33 cellular contexts compared by ENCODE assay signal in the genomic region with DNA sequence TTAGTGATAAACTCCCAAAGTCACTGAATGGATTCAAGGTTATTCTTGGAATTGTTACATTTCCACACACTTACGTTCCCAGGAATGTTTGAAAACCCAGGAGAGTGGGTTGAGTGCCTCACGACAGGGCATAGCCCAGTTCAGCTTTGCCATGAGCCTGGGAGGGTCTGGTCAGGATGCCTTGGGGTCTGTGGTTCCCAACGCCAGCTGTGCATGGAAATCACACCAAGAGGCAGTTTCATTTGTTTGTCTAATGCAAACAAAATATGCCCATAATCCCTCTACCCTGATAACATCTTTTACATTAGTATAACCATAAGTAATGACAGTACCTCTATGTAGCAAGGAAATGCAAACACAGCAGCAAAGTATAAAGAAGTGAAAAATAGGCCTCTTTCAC. TPM values are rescaled to one million over a fixed set of nuclear protein-coding genes. Genes with fewer than 3 reads are reported as not detected.
"Had no signal": no experiment of that assay in that cellular context is flagged by ENCODE, and none has a peak within 500 bp of the region (broad histone marks: within the 10 kb centered on the region; RNA-seq: fewer than 3 reads in every experiment).

No MANE protein-coding gene starts in this region.

- H3K9me3 ChIP-seq: esophagus muscularis mucosa, gastroesophageal sphincter, heart right ventricle had no signal

- H3K4me1 ChIP-seq: esophagus muscularis mucosa, gastroesophageal sphincter, heart right ventricle had no signal

- DNase-seq: activated CD4-positive, alpha-beta memory T cell treated with anti-CD3 and anti-CD28 coated beads, Interleukin-2, amount 10 ng/mL, durations not matched to agents 7 days and 5 days; activated CD4-positive, alpha-beta T cell treated with anti-CD3 and anti-CD28 coated beads for 36 hours; activated CD4-positive, alpha-beta T cell treated with anti-CD3 and anti-CD28 coated beads, Interleukin-2, amount 10 ng/mL, durations not matched to agents 24 days and 14 days; activated CD4-positive, alpha-beta T cell treated with anti-CD3 and anti-CD28 coated beads, Interleukin-2, amount 50 U/mL, for 4 hours; activated CD4-positive, CD25-positive, alpha-beta regulatory T cell; activated CD4-positive, CD25-positive, alpha-beta regulatory T cell treated with anti-CD3 and anti-CD28 coated beads, Interleukin-2, amount 50 U/mL, for 72 hours; activated CD8-positive, alpha-beta memory T cell treated with anti-CD3 and anti-CD28 coated beads, Interleukin-2, amount 50 U/mL, for 48 hours; activated gamma-delta T cell; activated naive CD4-positive, alpha-beta T cell; activated naive CD4-positive, alpha-beta T cell treated with anti-CD3 and anti-CD28 coated beads, Interleukin-2, amount 10 ng/mL, durations not matched to agents 7 days and 5 days; activated naive CD8-positive, alpha-beta T cell treated with anti-CD3 and anti-CD28 coated beads, Interleukin-2, amount 10 ng/mL, durations not matched to agents 7 days and 5 days; activated T-cell treated with anti-CD3 and anti-CD28 coated beads for 4 hours; activated T-cell treated with anti-CD3 and anti-CD28 coated beads, Interleukin-2, amount 50 U/mL, for 24 hours; activated T-cell treated with anti-CD3 and anti-CD28 coated beads, Interleukin-2, amount 50 U/mL, for 72 hours; amniotic stem cell; anterior cingulate cortex; brain microvascular endothelial cell; cortex of kidney; dermis blood vessel endothelial cell; effector CD4-positive, alpha-beta T cell; effector memory CD8-positive, alpha-beta T cell; erythroblast; foreskin melanocyte; heart right ventricle; T-helper 2 cell had no signal

- H2AFZ ChIP-seq: hepatocyte had no signal

- H3K4me2 ChIP-seq: hepatocyte had no signal

- H3K27ac ChIP-seq: brain microvascular endothelial cell, esophagus muscularis mucosa, gastroesophageal sphincter, heart right ventricle, hepatocyte had no signal

- ATAC-seq: activated CD4-positive, alpha-beta T cell treated with anti-CD3 and anti-CD28 coated beads for 36 hours; activated naive CD4-positive, alpha-beta T cell treated with anti-CD3 and anti-CD28 coated beads, Interleukin-2, amount 50 U/mL, for 72 hours; activated T-cell treated with anti-CD3 and anti-CD28 coated beads, Interleukin-2, amount 50 U/mL, for 72 hours; effector memory CD8-positive, alpha-beta T cell; gastroesophageal sphincter; heart right ventricle had no signal

- FAIRE-seq: astrocyte, bronchial epithelial cell, TTC549 had no signal

- H3K36me3 ChIP-seq: brain microvascular endothelial cell, esophagus muscularis mucosa, gastroesophageal sphincter, heart right ventricle had no signal

- H3K27me3 ChIP-seq: brain microvascular endothelial cell, hepatocyte had no signal

- H3K79me2 ChIP-seq: hepatocyte had no signal

- H3K4me3 ChIP-seq: esophagus muscularis mucosa, gastroesophageal sphincter, heart right ventricle, hepatocyte had no signal

RNA-seq across cellular contexts. Expression of gene MSX2, which starts 25.3 kb away (rescaled TPM):
- total RNA-seq: activated CD4-positive, alpha-beta memory T cell treated with anti-CD3 and anti-CD28 coated beads, Interleukin-2, amount 10 ng/mL, durations not matched to agents 7 days and 5 days; activated CD4-positive, alpha-beta T cell treated with anti-CD3 and anti-CD28 coated beads for 36 hours; activated CD4-positive, alpha-beta T cell treated with anti-CD3 and anti-CD28 coated beads, Interleukin-2, amount 10 ng/mL, durations not matched to agents 24 days and 14 days; activated naive CD4-positive, alpha-beta T cell treated with anti-CD3 and anti-CD28 coated beads, Interleukin-2, amount 50 U/mL, for 72 hours; activated naive CD8-positive, alpha-beta T cell treated with anti-CD3 and anti-CD28 coated beads, Interleukin-2, amount 10 ng/mL, durations not matched to agents 7 days and 5 days; bronchial epithelial cell; T-helper 1 cell treated with Interleukin-12 subunit alpha and Interleukin-12 subunit beta and Interleukin-4 antibody, amounts not matched to agents 30 ng/mL and 1 ng/mL, for 36 hours had no signal
